22 cellular contexts compared by ENCODE assay signal in genomic region chr3:151412989-151413388, GRCh38. TPM values are rescaled to one million over a fixed set of nuclear protein-coding genes. Genes with fewer than 3 reads are reported as not detected.
DNase-seq lines count a peak whose midpoint lies in the region; ATAC-seq and TF ChIP-seq lines count a peak whose summit lies in the region.
"Had no signal": no experiment of that assay in that cellular context is flagged by ENCODE, and none has a peak within 500 bp of the region (broad histone marks: within the 10 kb centered on the region; RNA-seq: fewer than 3 reads in every experiment).

No MANE protein-coding gene starts in this region.

- no peaks in the 10 kb centered on the region for H3K79me2 ChIP-seq in mammary epithelial cell (ENCODE audit: insufficient read depth, low read length)
- H3K79me2 ChIP-seq in PC-3 (ENCODE audit: low read length) = no peaks in the 10 kb centered on the region

- no peaks in the 10 kb centered on the region for H3K9me2 ChIP-seq in PC-3 (replicated peaks; ENCODE audit: low read length)

- no peaks in the 10 kb centered on the region for H3K9me3 ChIP-seq in mammary epithelial cell (replicated peaks; ENCODE audit: insufficient read depth, low read length)
- H3K9me3 ChIP-seq in breast epithelium = no peaks in the 10 kb centered on the region
- no peaks in the 10 kb centered on the region for H3K9me3 ChIP-seq in PC-3 (ENCODE audit: low read length)
- no peaks in the 10 kb centered on the region for H3K9me3 ChIP-seq in CD4-positive, alpha-beta memory T cell (ENCODE audit: control insufficient read depth in 1 of 2, low read length in 2 of 2)
- H3K9me3 ChIP-seq: A549, left ventricle myocardium inferior, mucosa of descending colon had no signal

- H3K4me2 ChIP-seq in mammary epithelial cell (ENCODE audit: insufficient read depth, low read depth, low read length) (no peak overlapping the region), PC-3 (ENCODE audit: low read length) (no peak overlapping the region)
- H3K4me2 ChIP-seq: A549; BLaER1 treated with 17β-estradiol and CSF1 and Interleukin-3, amounts not matched to agents 10 nM and 100 nM had no signal

- BruUV-seq in mammary epithelial cell (replicated peaks; lab: Mats Ljungman, UMichigan) (no TSS peak), PC-3 (replicated peaks; lab: Mats Ljungman, UMichigan) (no TSS peak)

- POLR2A ChIA-PET in PC-3 (lab: Charles Lee; ENCODE audit: unreplicated experiment) = no interaction called here
- POLR2A ChIA-PET in CD4-positive, alpha-beta memory T cell (lab: Charles Lee; ENCODE audit: partially characterized antibody) = no interaction called here

- H3K27ac ChIP-seq in mammary epithelial cell (ENCODE audit: insufficient read depth, low read depth, low read length) = no peak overlapping the region
- no peak overlapping the region for H3K27ac ChIP-seq in breast epithelium
- no peak overlapping the region for H3K27ac ChIP-seq in PC-3 (ENCODE audit: low read length)
- no peak overlapping the region for H3K27ac ChIP-seq in CD4-positive, alpha-beta memory T cell (ENCODE audit: low read depth, low read length)
- H3K27ac ChIP-seq: A549; BLaER1 treated with 17β-estradiol and CSF1 and Interleukin-3, amounts not matched to agents 10 nM and 100 nM; epithelial cell of prostate; left ventricle myocardium inferior had no signal

- H2AFZ ChIP-seq in mammary epithelial cell (ENCODE audit: low read depth, low read length) (no peak overlapping the region), PC-3 (ENCODE audit: low read length) (no peak overlapping the region)

- no peak for TF ChIP-seq POLR2A in breast epithelium (IDR thresholded peaks at IDR 0.05)

- in situ Hi-C loops in mammary epithelial cell (cut with MboI; ENCODE audit: low sequenced_read_pairs in 2 of 2) = no loop called here

- ATAC-seq in PC-3 (no peak), HG02798 (IDR thresholded peaks at IDR 0.05; ENCODE audit: poor library complexity, unreplicated experiment) (no peak), HG02759 (IDR thresholded peaks at IDR 0.05; ENCODE audit: unreplicated experiment) (no peak)
- ATAC-seq: A549, mucosa of descending colon had no signal

- intact Hi-C loops in mammary epithelial cell (cut with micrococcal nuclease) (no loop called here), breast epithelium (cut with DNase I; ENCODE audit: low total_unique reads) (no loop called here), PC-3 (cut with micrococcal nuclease) (loop anchor here (5.0 kb wide), 1 partner anchor 41 kb away; no protein-coding TSS in a partner anchor)
- intact Hi-C loops in CD4-positive, alpha-beta memory T cell (cut with micrococcal nuclease) = no loop called here

- WGBS in mammary epithelial cell (ENCODE audit: low coverage, missing lambda C conversion rate) = 72% methylated on average over 5 of the region's 5 CpGs

- H3K9me3 Mint-ChIP-seq in endothelial cell (ENCODE audit: unreplicated experiment) = no peaks in the 10 kb centered on the region
- H3K9me3 Mint-ChIP-seq in CD4-positive, alpha-beta memory T cell = peaks cover 0 to 6% (median 3%) of the 10 kb centered on the region in 8 donors
- H3K9me3 Mint-ChIP-seq: activated T-helper 1 cell treated with anti-CD3 and anti-CD28 coated beads, Interleukin-12 subunit alpha, Interleukin-12 subunit beta, Interleukin-2, Interleukin-4 antibody, amounts not matched to agents 30 ng/mL and 10 ng/mL and 1 ng/mL, durations not matched to agents 14 hours and 24 hours and 36 hours; brain; T-helper 2 cell treated with Interferon-gamma antibody and Interleukin-4, amounts not matched to agents 5 μg/mL and 100 μg/mL, for 36 hours had no signal

- no peaks in the 10 kb centered on the region for H3K36me3 Mint-ChIP-seq in endothelial cell (ENCODE audit: low read depth, unreplicated experiment)
- H3K36me3 Mint-ChIP-seq in CD4-positive, alpha-beta memory T cell = no peaks in the 10 kb centered on the region
- H3K36me3 Mint-ChIP-seq: activated naive CD8-positive, alpha-beta T cell treated with anti-CD3 and anti-CD28 coated beads for 36 hours had no signal

- no peak overlapping the region for H3K4me3 Mint-ChIP-seq in endothelial cell (ENCODE audit: unreplicated experiment)
- no peak overlapping the region for H3K4me3 Mint-ChIP-seq in CD4-positive, alpha-beta memory T cell
- H3K4me3 Mint-ChIP-seq: activated naive CD8-positive, alpha-beta T cell treated with anti-CD3 and anti-CD28 coated beads for 36 hours; activated T-helper 1 cell treated with anti-CD3 and anti-CD28 coated beads, Interleukin-12 subunit alpha, Interleukin-12 subunit beta, Interleukin-2, Interleukin-4 antibody, amounts not matched to agents 30 ng/mL and 10 ng/mL and 1 ng/mL, durations not matched to agents 14 hours and 24 hours and 36 hours; brain; T-helper 2 cell treated with Interferon-gamma antibody and Interleukin-4, amounts not matched to agents 5 μg/mL and 100 μg/mL, for 36 hours had no signal

- dilution Hi-C loops in mammary epithelial cell (cut with HindIII; ENCODE audit: low sequenced_read_pairs) = no loop called here

- H3K4me1 Mint-ChIP-seq in endothelial cell (ENCODE audit: unreplicated experiment) = no peaks in the 10 kb centered on the region
- no peaks in the 10 kb centered on the region for H3K4me1 Mint-ChIP-seq in CD4-positive, alpha-beta memory T cell
- H3K4me1 Mint-ChIP-seq: activated naive CD8-positive, alpha-beta T cell treated with anti-CD3 and anti-CD28 coated beads for 36 hours; brain had no signal

- H3K27ac Mint-ChIP-seq in endothelial cell (ENCODE audit: unreplicated experiment) = no peak overlapping the region
- H3K27ac Mint-ChIP-seq in CD4-positive, alpha-beta memory T cell = no peak overlapping the region
- H3K27ac Mint-ChIP-seq: activated naive CD8-positive, alpha-beta T cell treated with anti-CD3 and anti-CD28 coated beads for 36 hours; activated T-helper 1 cell treated with anti-CD3 and anti-CD28 coated beads, Interleukin-12 subunit alpha, Interleukin-12 subunit beta, Interleukin-2, Interleukin-4 antibody, amounts not matched to agents 30 ng/mL and 10 ng/mL and 1 ng/mL, durations not matched to agents 14 hours and 24 hours and 36 hours; brain; T-helper 2 cell treated with Interferon-gamma antibody and Interleukin-4, amounts not matched to agents 5 μg/mL and 100 μg/mL, for 36 hours had no signal

- H3K27me3 Mint-ChIP-seq in endothelial cell (ENCODE audit: unreplicated experiment) = no peaks in the 10 kb centered on the region
- peaks cover 2% of the 10 kb centered on the region in 2 donors for H3K27me3 Mint-ChIP-seq in CD4-positive, alpha-beta memory T cell
- H3K27me3 Mint-ChIP-seq: activated naive CD8-positive, alpha-beta T cell treated with anti-CD3 and anti-CD28 coated beads for 36 hours; brain had no signal

- H3K9ac ChIP-seq in mammary epithelial cell (ENCODE audit: insufficient read depth, low read length) (no peak overlapping the region), PC-3 (ENCODE audit: low read length) (no peak overlapping the region)
- H3K9ac ChIP-seq: BLaER1 treated with 17β-estradiol and CSF1 and Interleukin-3, amounts not matched to agents 10 nM and 100 nM had no signal

- no peaks in the 10 kb centered on the region for H4K20me1 ChIP-seq in mammary epithelial cell (ENCODE audit: insufficient read depth, low read length)
- H4K20me1 ChIP-seq in PC-3 (ENCODE audit: low read length) = no peaks in the 10 kb centered on the region
- H4K20me1 ChIP-seq: BLaER1 treated with 17β-estradiol and CSF1 and Interleukin-3, amounts not matched to agents 10 nM and 100 nM had no signal

- H3K4me1 ChIP-seq in mammary epithelial cell (ENCODE audit: insufficient read depth, low read length) (no peaks in the 10 kb centered on the region), breast epithelium (no peaks in the 10 kb centered on the region), PC-3 (ENCODE audit: insufficient read depth, low read length) (peaks cover 13% of the 10 kb centered on the region)
- H3K4me1 ChIP-seq in CD4-positive, alpha-beta memory T cell (ENCODE audit: insufficient read depth, low read length) = no peaks in the 10 kb centered on the region
- H3K4me1 ChIP-seq: A549; BLaER1 treated with 17β-estradiol and CSF1 and Interleukin-3, amounts not matched to agents 10 nM and 100 nM; left ventricle myocardium inferior had no signal

- H3K27me3 ChIP-seq in mammary epithelial cell (ENCODE audit: insufficient read depth, low read length) = no peaks in the 10 kb centered on the region
- H3K27me3 ChIP-seq in breast epithelium = no peaks in the 10 kb centered on the region
- no peaks in the 10 kb centered on the region for H3K27me3 ChIP-seq in PC-3 (ENCODE audit: low read length)
- no peaks in the 10 kb centered on the region for H3K27me3 ChIP-seq in CD4-positive, alpha-beta memory T cell (ENCODE audit: insufficient read depth, low read length)
- H3K27me3 ChIP-seq: BLaER1 treated with 17β-estradiol and CSF1 and Interleukin-3, amounts not matched to agents 10 nM and 100 nM had no signal

- DNase-seq in mammary epithelial cell (no peak), breast epithelium (ENCODE audit: low spot score in 2 of 2) (no peak), PC-3 (no peak), endothelial cell (ENCODE audit: low spot score) (peak; percentile 10), foreskin melanocyte (no peak)
- no peak for DNase-seq in CD4-positive, alpha-beta memory T cell
- DNase-seq: activated CD4-positive, CD25-positive, alpha-beta regulatory T cell treated with anti-CD3 and anti-CD28 coated beads, Interleukin-2, amount 50 U/mL, for 72 hours; activated naive CD8-positive, alpha-beta T cell treated with anti-CD3 and anti-CD28 coated beads for 36 hours; dermis blood vessel endothelial cell; DMS153; left ventricle myocardium inferior; mucosa of descending colon; NCI-H1417 had no signal

- H3K4me3 ChIP-seq in mammary epithelial cell (replicated peaks in 1 of 3; ENCODE audit: insufficient read depth in 1 of 3, low read depth in 2 of 3, low read length in 3 of 3) (no peak overlapping the region), breast epithelium (no peak overlapping the region), PC-3 (ENCODE audit: low read length) (no peak overlapping the region)
- H3K4me3 ChIP-seq in CD4-positive, alpha-beta memory T cell (ENCODE audit: low read length in 2 of 2) = no peak overlapping the region
- H3K4me3 ChIP-seq: A549; BLaER1 treated with 17β-estradiol and CSF1 and Interleukin-3, amounts not matched to agents 10 nM and 100 nM; left ventricle myocardium inferior; mucosa of descending colon had no signal

- no peaks in the 10 kb centered on the region for H3F3A ChIP-seq in PC-3 (ENCODE audit: low read length, unreplicated experiment)

- H3K36me3 ChIP-seq in mammary epithelial cell (ENCODE audit: insufficient read depth, low read length) = no peaks in the 10 kb centered on the region
- H3K36me3 ChIP-seq in breast epithelium = no peaks in the 10 kb centered on the region
- no peaks in the 10 kb centered on the region for H3K36me3 ChIP-seq in PC-3 (ENCODE audit: low read depth, low read length)
- H3K36me3 ChIP-seq in CD4-positive, alpha-beta memory T cell (ENCODE audit: insufficient read depth, low read length) = no peaks in the 10 kb centered on the region
- H3K36me3 ChIP-seq: left ventricle myocardium inferior had no signal

- peak; percentile 16 to 33 for TF ChIP-seq CTCF in mammary epithelial cell (conservative IDR thresholded peaks at IDR 0.05 in 1 of 2, IDR thresholded peaks at IDR 0.05 in 1 of 2; ENCODE audit: extremely low read depth in 1 of 2, insufficient read depth in 1 of 2, low read depth in 1 of 2, low read length in 2 of 2)
- no peak for TF ChIP-seq CTCF in breast epithelium (IDR thresholded peaks at IDR 0.05)
- TF ChIP-seq CTCF in PC-3 (conservative IDR thresholded peaks at IDR 0.05; ENCODE audit: low read depth, low read length) = peak; percentile 42
- TF ChIP-seq CTCF in endothelial cell (IDR thresholded peaks at IDR 0.05; ENCODE audit: unreplicated experiment) = no peak

- CTCF ChIA-PET in mammary epithelial cell (lab: Charles Lee; ENCODE audit: low non-redundant PET) = no interaction called here
- CTCF ChIA-PET in PC-3 (lab: Charles Lee) = no interaction called here
- CTCF ChIA-PET in CD4-positive, alpha-beta memory T cell (lab: Charles Lee; ENCODE audit: partially characterized antibody) = no interaction called here

RNA-seq across cellular contexts. Expression of gene P2RY12, which starts 28.4 kb away (rescaled TPM):
- total RNA-seq in mammary epithelial cell (not detected), breast epithelium (1 to 10 TPM; 3.6 to 9.0 (median 3.7) TPM), PC-3 (2014; rRNA removed) (not detected in 2 replicates), endothelial cell (ENCODE audit: unreplicated experiment) (not detected)
- polyA plus RNA-seq in mammary epithelial cell = not detected
- polyA minus RNA-seq in mammary epithelial cell = not detected
- total RNA-seq in CD4-positive, alpha-beta memory T cell = not detected
- not detected for polyA plus RNA-seq in CD4-positive, alpha-beta memory T cell
- total RNA-seq: activated naive CD8-positive, alpha-beta T cell treated with anti-CD3 and anti-CD28 coated beads for 36 hours; activated T-helper 1 cell treated with anti-CD3 and anti-CD28 coated beads, Interleukin-12 subunit alpha, Interleukin-12 subunit beta, Interleukin-2, Interleukin-4 antibody, amounts not matched to agents 30 ng/mL and 10 ng/mL and 1 ng/mL, durations not matched to agents 14 hours and 24 hours and 36 hours; dermis blood vessel endothelial cell; SK-MEL-5 had no signal
- polyA plus RNA-seq: A549 had no signal

RNA-seq across cellular contexts. Expression of gene IGSF10, which starts 47.9 kb away (rescaled TPM):
- total RNA-seq in mammary epithelial cell = under 1 TPM in 1 of 2 donors, not detected in 1; under 0.01 TPM
- polyA plus RNA-seq in mammary epithelial cell = not detected
- polyA minus RNA-seq in mammary epithelial cell = not detected
- total RNA-seq in breast epithelium = 10 to 100 TPM in 2 of 3 donors, 1 to 10 TPM in 1; 7.9 to 15.5 (median 14.4) TPM
- total RNA-seq in PC-3 (2014; rRNA removed) = 0.12 and 0.66 TPM in 2 replicates
- total RNA-seq in endothelial cell (ENCODE audit: unreplicated experiment) = 4.1 TPM
- not detected for total RNA-seq in CD4-positive, alpha-beta memory T cell
- not detected for polyA plus RNA-seq in CD4-positive, alpha-beta memory T cell
- total RNA-seq: activated naive CD8-positive, alpha-beta T cell treated with anti-CD3 and anti-CD28 coated beads for 36 hours; activated T-helper 1 cell treated with anti-CD3 and anti-CD28 coated beads, Interleukin-12 subunit alpha, Interleukin-12 subunit beta, Interleukin-2, Interleukin-4 antibody, amounts not matched to agents 30 ng/mL and 10 ng/mL and 1 ng/mL, durations not matched to agents 14 hours and 24 hours and 36 hours had no signal

Comparison
In these comparisons a context has a peak if more than half of its experiments do, and no peak if none do; other contexts are left out.
1. CTCF ChIP-seq: peak in mammary epithelial cell (2 of 2) and PC-3 (single experiment); none in breast epithelium (0 of 3) and endothelial cell (single experiment).